In genomic region chr19:13978306-13978705, GRCh38 we compare ENCODE assay signal across 9 cellular contexts. TPM values are rescaled to one million over a fixed set of nuclear protein-coding genes. Genes with fewer than 3 reads are reported as not detected.
DNase-seq lines count a peak whose midpoint lies in the region; ATAC-seq and TF ChIP-seq lines count a peak whose summit lies in the region.
"Had no signal": no experiment of that assay in that cellular context is flagged by ENCODE, and none has a peak within 500 bp of the region (broad histone marks: within the 10 kb centered on the region; RNA-seq: fewer than 3 reads in every experiment).

No MANE protein-coding gene starts in this region.

- peak overlapping the region; percentile 38 to 64 (median 54) for H3K27ac ChIP-seq in gastrocnemius medialis
- H3K27ac ChIP-seq: 22Rv1 had no signal

- H3K36me3 ChIP-seq in gastrocnemius medialis = no peaks in the 10 kb centered on the region

- intact Hi-C loops in gastrocnemius medialis (cut with DNase I; ENCODE audit: low total_unique reads) = no loop called here

- TF ChIP-seq POLR2A in gastrocnemius medialis (IDR thresholded peaks at IDR 0.05) = no peak

- peaks cover 24 to 29% of the 10 kb centered on the region in 2 donors for H3K4me1 ChIP-seq in gastrocnemius medialis

- TF ChIP-seq CTCF in gastrocnemius medialis (IDR thresholded peaks at IDR 0.05 in 4 of 5, conservative IDR thresholded peaks at IDR 0.05 in 1 of 5) = no peak

- in situ Hi-C loops in gastrocnemius medialis (cut with MboI; ENCODE audit: low sequenced_read_pairs in 4 of 4) = no loop called here

- H3K27me3 ChIP-seq in gastrocnemius medialis = no peaks in the 10 kb centered on the region

- no peaks in the 10 kb centered on the region for H3K9me3 ChIP-seq in gastrocnemius medialis

- peak overlapping the region; percentile 41 to 43 (median 42) for H3K4me3 ChIP-seq in gastrocnemius medialis

- DNase-seq in DMS 273 (lab: John Stamatoyannopoulos, UW; ENCODE audit: unreplicated experiment) (peak; percentile 41), DMS 273 treated with DMSO at 0.1 percent for 48 hours (lab: John Stamatoyannopoulos, UW) (no peak), iPS DF 19.7 (ENCODE audit: low read depth, low spot score) (peak; percentile 89), gastrocnemius medialis (peak; percentile 40 to 59), NCI-H2107 (lab: John Stamatoyannopoulos, UW) (no peak)
- DNase-seq in activated T-cell treated with anti-CD3 and anti-CD28 coated beads, Interleukin-2, amount 50 U/mL, for 48 hours = peak; percentile 46 to 55

- ATAC-seq in gastrocnemius medialis (no peak), GM19467 (IDR thresholded peaks at IDR 0.05; ENCODE audit: unreplicated experiment) (no peak), HG02973 (IDR thresholded peaks at IDR 0.05; ENCODE audit: unreplicated experiment) (no peak)

RNA-seq across cellular contexts. Expression of gene DCAF15, which starts 26.0 kb away (rescaled TPM):
- total RNA-seq in gastrocnemius medialis = 10 to 100 TPM; 11.2 to 38.8 (median 18.0) TPM

RNA-seq across cellular contexts. Expression of gene RFX1, which starts 27.8 kb away (rescaled TPM):
- total RNA-seq in gastrocnemius medialis = 1 to 10 TPM; 2.7 to 7.2 (median 4.4) TPM

RNA-seq across cellular contexts. Expression of gene PODNL1, which starts 40.1 kb away (rescaled TPM):
- total RNA-seq in gastrocnemius medialis = under 1 TPM in 2 of 4 donors, not detected in 2; 0.55 to 0.61 TPM

RNA-seq across cellular contexts. Expression of gene RLN3, which starts 49.6 kb away (rescaled TPM):
- not detected for total RNA-seq in gastrocnemius medialis

RNA-seq across cellular contexts. Expression of gene IL27RA, which starts 53.3 kb away (rescaled TPM):
- total RNA-seq in gastrocnemius medialis = 1 to 10 TPM; 1.4 to 3.7 (median 2.0) TPM

Comparison
In these comparisons a context has a peak if more than half of its experiments do, and no peak if none do; other contexts are left out.
1. DNase-seq: peak in DMS 273 (single experiment), activated T-cell treated with anti-CD3 and anti-CD28 coated beads, Interleukin-2, amount 50 U/mL, for 48 hours (2 of 2), iPS DF 19.7 (single experiment) and gastrocnemius medialis (2 of 2); none in DMS 273 treated with DMSO at 0.1 percent for 48 hours (single experiment) and NCI-H2107 (single experiment).